In the genomic region with DNA sequence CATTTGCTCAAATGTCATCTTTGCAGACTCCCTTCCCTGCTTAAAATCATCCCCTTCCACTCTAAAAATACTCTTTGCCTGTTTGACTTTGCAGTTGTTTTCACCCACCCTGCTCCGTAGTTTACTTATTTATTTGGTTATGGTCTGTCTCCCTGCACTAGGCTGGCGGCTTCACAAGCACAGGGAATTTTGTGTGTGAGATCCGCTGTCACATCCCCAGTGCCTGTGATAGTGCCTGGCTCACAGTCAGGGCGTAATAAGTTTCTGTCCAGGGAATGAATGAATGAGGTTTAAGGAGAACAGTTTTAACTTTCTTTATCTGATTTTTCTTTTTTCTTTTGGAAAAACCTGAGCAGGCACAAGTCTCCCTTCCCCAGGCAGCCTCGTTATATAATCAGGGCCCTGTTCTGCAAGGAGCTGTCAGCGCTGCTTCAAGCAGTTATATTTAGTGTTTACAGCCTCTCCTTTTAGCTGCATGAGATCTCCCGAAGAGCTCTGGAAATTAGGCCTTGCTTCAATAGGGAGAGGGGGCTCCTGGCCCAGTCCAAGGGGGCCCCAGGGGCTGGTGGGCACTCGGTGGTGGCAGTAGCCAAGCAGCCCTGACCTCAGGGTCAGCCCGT, we compare ENCODE assay signal across 16 cellular contexts.
"Had no signal": no experiment of that assay in that cellular context is flagged by ENCODE, and none has a peak within 500 bp of the region (broad histone marks: within the 10 kb centered on the region; RNA-seq: fewer than 3 reads in every experiment).

No MANE protein-coding gene starts in this region.

- H3K4me1 Mint-ChIP-seq: immature natural killer cell; naive B cell; stimulated activated effector memory CD8-positive, alpha-beta T cell treated with anti-CD3 and anti-CD28 coated beads, Interleukin-12 subunit alpha, Interleukin-12 subunit beta, amount 100 ng/mL, for 72 hours had no signal

- H3K9me3 Mint-ChIP-seq: immature natural killer cell had no signal

- H3K36me3 ChIP-seq: breast epithelium, neutrophil, right lobe of liver, transverse colon had no signal

- H3K4me3 Mint-ChIP-seq: dendritic cell treated with granulocyte-macrophage colony-stimulating factor and Interleukin-4, amounts not matched to agents 40 ng/mL and 50 ng/mL, for 4 days; immature natural killer cell; naive B cell; nephron; stimulated activated effector memory CD8-positive, alpha-beta T cell treated with anti-CD3 and anti-CD28 coated beads, Interleukin-12 subunit alpha, Interleukin-12 subunit beta, amount 100 ng/mL, for 72 hours had no signal

- H3K4me1 ChIP-seq: breast epithelium, right lobe of liver, testis, transverse colon had no signal

- ATAC-seq: stimulated activated naive CD8-positive, alpha-beta T cell treated with anti-CD3 and anti-CD28 coated beads, Interleukin-15, Interleukin-2, amounts not matched to agents 100 U/mL and 50 U/mL, for 24 hours had no signal

- H3K27me3 ChIP-seq: right lobe of liver, testis had no signal

- H3K4me3 ChIP-seq: breast epithelium, right lobe of liver, testis, transverse colon had no signal

- H3K27ac ChIP-seq: breast epithelium, neutrophil, right lobe of liver, testis, transverse colon had no signal

- H3K27ac Mint-ChIP-seq: dendritic cell treated with granulocyte-macrophage colony-stimulating factor and Interleukin-4, amounts not matched to agents 40 ng/mL and 50 ng/mL, for 4 days; immature natural killer cell; naive B cell; nephron; progenitor cell of endocrine pancreas; stimulated activated effector memory CD8-positive, alpha-beta T cell treated with anti-CD3 and anti-CD28 coated beads, Interleukin-12 subunit alpha, Interleukin-12 subunit beta, amount 100 ng/mL, for 72 hours had no signal

- H3K9me3 ChIP-seq: neutrophil, right lobe of liver, testis, transverse colon had no signal

- DNase-seq: foreskin melanocyte; immature natural killer cell; mesendoderm; naive B cell; right lobe of liver; stimulated activated CD4-positive, alpha-beta T cell treated with anti-CD3 and anti-CD28 coated beads, Interleukin-4, amount 100 ng/mL, for 1 hour; stimulated activated CD8-positive, alpha-beta memory T cell treated with anti-CD3 and anti-CD28 coated beads, Interleukin-4, amount 100 ng/mL, for 48 hours; stimulated activated naive CD8-positive, alpha-beta T cell treated with anti-CD3 and anti-CD28 coated beads, Interleukin-15, Interleukin-2, amounts not matched to agents 100 U/mL and 50 U/mL, for 24 hours; testis; transverse colon had no signal

- H3K36me3 Mint-ChIP-seq: immature natural killer cell; stimulated activated effector memory CD8-positive, alpha-beta T cell treated with anti-CD3 and anti-CD28 coated beads, Interleukin-12 subunit alpha, Interleukin-12 subunit beta, amount 100 ng/mL, for 72 hours had no signal
